ENCODE assay signal across 18 cellular contexts in genomic region chr6:166573456-166574216, GRCh38.
"Had no signal": no experiment of that assay in that cellular context is flagged by ENCODE, and none has a peak within 500 bp of the region (broad histone marks: within the 10 kb centered on the region; RNA-seq: fewer than 3 reads in every experiment).

No MANE protein-coding gene starts in this region.

- DNase-seq: activated naive CD4-positive, alpha-beta T cell treated with anti-CD3 and anti-CD28 coated beads, Interleukin-2, amount 10 ng/mL, durations not matched to agents 7 days and 5 days; activated T-cell treated with anti-CD3 and anti-CD28 coated beads, Interleukin-2, amount 50 U/mL, for 1 hour; heart right ventricle; mammary epithelial cell; mucosa of descending colon; naive thymus-derived CD4-positive, alpha-beta T cell; posterior cingulate gyrus; right cardiac atrium; stimulated activated CD4-positive, alpha-beta T cell treated with anti-CD3 and anti-CD28 coated beads, Interleukin-15, amount 100 ng/mL, for 24 hours; stimulated activated CD4-positive, alpha-beta T cell treated with anti-CD3 and anti-CD28 coated beads, Interleukin-4, amount 100 ng/mL, for 4 hours; stimulated activated CD8-positive, alpha-beta memory T cell treated with anti-CD3 and anti-CD28 coated beads, Interleukin-4, amount 100 ng/mL, for 48 hours; stimulated activated naive CD4-positive, alpha-beta T cell treated with Interleukin-2 at 50 U/mL for 16 hours; substantia nigra; trophoblast cell had no signal

- H3K4me3 ChIP-seq: gastroesophageal sphincter, heart right ventricle, mucosa of descending colon, skin epidermis had no signal

- ATAC-seq: activated CD4-positive, CD25-positive, alpha-beta regulatory T cell treated with anti-CD3 and anti-CD28 coated beads, Interleukin-2, amount 50 U/mL, for 24 hours; gastroesophageal sphincter; naive thymus-derived CD4-positive, alpha-beta T cell had no signal

- H3K27ac ChIP-seq: gastroesophageal sphincter, heart right ventricle, neutrophil, skin epidermis had no signal

- H3K9me3 ChIP-seq: neutrophil had no signal

- H3K36me3 ChIP-seq: neutrophil had no signal

- H3K27me3 ChIP-seq: gastroesophageal sphincter, heart right ventricle, neutrophil had no signal
